Comparison of ENCODE assay signal across 2 cellular contexts in genomic region chr21:9074772-9075171, GRCh38.
DNase-seq lines count a peak whose midpoint lies in the region; TF ChIP-seq lines count a peak whose summit lies in the region.
"Not testable (repeated sequence)": the region's sequence is repeated elsewhere in the genome, so short reads cannot be mapped to it uniquely, and the experiment has no call there.

No MANE protein-coding gene starts in this region.

- intact Hi-C loops in posterior vena cava (cut with DNase I) = not testable (repeated sequence)

- not testable (repeated sequence) for H3K27me3 ChIP-seq in endodermal cell (ENCODE audit: control insufficient read depth, insufficient read depth, low read length, poor library complexity, severe bottlenecking)

- peak; percentile 6 for DNase-seq in endodermal cell
- DNase-seq in posterior vena cava (ENCODE audit: low spot score) = peak; percentile 71

- not testable (repeated sequence) for H3K9me3 Mint-ChIP-seq in endodermal cell

- not testable (repeated sequence) for H3K9ac ChIP-seq in endodermal cell (ENCODE audit: extremely low read depth, low read length, poor library complexity, severe bottlenecking)

- not testable (repeated sequence) for H3K4me1 ChIP-seq in endodermal cell (ENCODE audit: control insufficient read depth, insufficient read depth, low read length)

- not testable (repeated sequence) for H3K36me3 ChIP-seq in endodermal cell (ENCODE audit: control insufficient read depth, insufficient read depth, low read length)

- H3K4me1 Mint-ChIP-seq in endodermal cell = not testable (repeated sequence)

- TF ChIP-seq CTCF in endodermal cell (conservative IDR thresholded peaks at IDR 0.05) = not testable (repeated sequence)

- H3K27me3 Mint-ChIP-seq in endodermal cell (ENCODE audit: insufficient read depth) = not testable (repeated sequence)

- H3K27ac ChIP-seq in endodermal cell (ENCODE audit: low read depth, low read length) = not testable (repeated sequence)

- H3K27ac Mint-ChIP-seq in endodermal cell = not testable (repeated sequence)

- H3K36me3 Mint-ChIP-seq in endodermal cell (ENCODE audit: low read depth) = not testable (repeated sequence)

- H3K4me3 ChIP-seq in endodermal cell (ENCODE audit: low read length) = not testable (repeated sequence)

- WGBS in endodermal cell (ENCODE audit: insufficient coverage in 1 of 2, insufficient read length in 1 of 2), 2 experiments = no CpG with 5 or more reads among the region's 13 CpGs

- H3K9me3 ChIP-seq in endodermal cell (ENCODE audit: control insufficient read depth, low read length) = not testable (repeated sequence)

- H3K4me3 Mint-ChIP-seq in endodermal cell = not testable (repeated sequence)
